ENCODE assay signal across 19 cellular contexts in the genomic region with DNA sequence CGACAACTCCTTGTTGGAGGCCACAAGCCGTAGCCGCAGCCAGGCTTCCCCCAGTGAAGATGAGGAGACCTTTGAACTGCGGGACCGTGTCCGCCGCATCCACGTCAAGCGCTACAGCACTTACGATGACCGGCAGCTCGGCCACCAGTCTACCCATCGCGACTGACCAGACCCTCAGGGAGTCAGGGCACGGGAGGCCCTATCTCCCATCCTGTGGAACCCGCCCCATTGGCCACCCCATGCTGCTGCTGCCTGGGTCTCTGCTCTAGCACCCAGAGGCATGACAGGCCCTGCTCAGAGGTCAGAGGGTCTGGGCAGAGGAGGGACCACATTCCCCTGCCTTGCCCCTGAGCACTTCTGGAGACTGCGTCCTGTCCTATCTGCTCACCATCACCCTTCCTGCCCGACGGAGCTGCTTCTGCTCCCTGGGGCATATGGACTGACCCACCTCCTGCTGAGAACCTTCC. TPM values are rescaled to one million over a fixed set of nuclear protein-coding genes. Genes with fewer than 3 reads are reported as not detected.
"Had no signal": no experiment of that assay in that cellular context is flagged by ENCODE, and none has a peak within 500 bp of the region (broad histone marks: within the 10 kb centered on the region; RNA-seq: fewer than 3 reads in every experiment).

No MANE protein-coding gene starts in this region.

- H3K27me3 ChIP-seq: gastroesophageal sphincter, ovary had no signal

- H3K9me3 Mint-ChIP-seq: activated B cell treated with CpG ODN at 0.5 μM for 24 hours; activated CD4-positive, alpha-beta T cell treated with anti-CD3 and anti-CD28 coated beads, Interleukin-2, amount 10 ng/mL, durations not matched to agents 24 days and 14 days; activated naive CD8-positive, alpha-beta T cell treated with anti-CD3 and anti-CD28 coated beads, Interleukin-2, amount 10 ng/mL, durations not matched to agents 7 days and 5 days; activated T-helper 17 cell treated with anti-CD3 and anti-CD28 coated beads, Interleukin-2, amount 50 U/mL, for 72 hours; stimulated activated naive B cell treated with anti-CD40 and anti-IgM and Interleukin-4, amounts not matched to agents 10 μg/mL and 1 μg/mL and 100 μg/mL, for 72 hours had no signal

- FAIRE-seq: kidney had no signal

- H3K4me3 ChIP-seq: coronary artery, gastroesophageal sphincter, ovary, SK-N-MC, skin epidermis had no signal

- H3K27me3 Mint-ChIP-seq: activated B cell treated with CpG ODN at 0.5 μM for 24 hours; activated CD4-positive, alpha-beta T cell treated with anti-CD3 and anti-CD28 coated beads, Interleukin-2, amount 10 ng/mL, durations not matched to agents 24 days and 14 days; activated naive CD8-positive, alpha-beta T cell treated with anti-CD3 and anti-CD28 coated beads, Interleukin-2, amount 10 ng/mL, durations not matched to agents 7 days and 5 days; activated T-helper 17 cell treated with anti-CD3 and anti-CD28 coated beads, Interleukin-2, amount 50 U/mL, for 72 hours; stimulated activated naive B cell treated with anti-CD40 and anti-IgM and Interleukin-4, amounts not matched to agents 10 μg/mL and 1 μg/mL and 100 μg/mL, for 72 hours had no signal

- H3K9me3 ChIP-seq: gastroesophageal sphincter, ovary had no signal

- H3K27ac Mint-ChIP-seq: activated B cell treated with CpG ODN at 0.5 μM for 24 hours; activated CD4-positive, alpha-beta T cell treated with anti-CD3 and anti-CD28 coated beads, Interleukin-2, amount 10 ng/mL, durations not matched to agents 24 days and 14 days; activated naive CD8-positive, alpha-beta T cell treated with anti-CD3 and anti-CD28 coated beads, Interleukin-2, amount 10 ng/mL, durations not matched to agents 7 days and 5 days; activated T-helper 17 cell treated with anti-CD3 and anti-CD28 coated beads, Interleukin-2, amount 50 U/mL, for 72 hours; stimulated activated naive B cell treated with anti-CD40 and anti-IgM and Interleukin-4, amounts not matched to agents 10 μg/mL and 1 μg/mL and 100 μg/mL, for 72 hours had no signal

- H3K4me1 Mint-ChIP-seq: activated B cell treated with CpG ODN at 0.5 μM for 24 hours; activated CD4-positive, alpha-beta T cell treated with anti-CD3 and anti-CD28 coated beads, Interleukin-2, amount 10 ng/mL, durations not matched to agents 24 days and 14 days; activated naive CD8-positive, alpha-beta T cell treated with anti-CD3 and anti-CD28 coated beads, Interleukin-2, amount 10 ng/mL, durations not matched to agents 7 days and 5 days; activated T-helper 17 cell treated with anti-CD3 and anti-CD28 coated beads, Interleukin-2, amount 50 U/mL, for 72 hours had no signal

- DNase-seq: activated B cell treated with CpG ODN at 0.5 μM for 24 hours; activated CD4-positive, alpha-beta T cell treated with anti-CD3 and anti-CD28 coated beads, Interleukin-2, amount 10 ng/mL, durations not matched to agents 24 days and 14 days; activated naive CD8-positive, alpha-beta T cell treated with anti-CD3 and anti-CD28 coated beads, Interleukin-2, amount 10 ng/mL, durations not matched to agents 7 days and 5 days; aorta; effector CD4-positive, alpha-beta T cell; kidney; ovary; stimulated activated naive B cell treated with anti-CD40 and anti-IgM and Interleukin-4, amounts not matched to agents 10 μg/mL and 1 μg/mL and 100 μg/mL, for 72 hours had no signal

- ATAC-seq: gastroesophageal sphincter; stimulated activated naive B cell treated with anti-CD40 and anti-IgM and Interleukin-4, amounts not matched to agents 10 μg/mL and 1 μg/mL and 100 μg/mL, for 72 hours had no signal

- H3K4me3 Mint-ChIP-seq: activated B cell treated with CpG ODN at 0.5 μM for 24 hours; activated CD4-positive, alpha-beta T cell treated with anti-CD3 and anti-CD28 coated beads, Interleukin-2, amount 10 ng/mL, durations not matched to agents 24 days and 14 days; activated naive CD8-positive, alpha-beta T cell treated with anti-CD3 and anti-CD28 coated beads, Interleukin-2, amount 10 ng/mL, durations not matched to agents 7 days and 5 days; activated T-helper 17 cell treated with anti-CD3 and anti-CD28 coated beads, Interleukin-2, amount 50 U/mL, for 72 hours; stimulated activated naive B cell treated with anti-CD40 and anti-IgM and Interleukin-4, amounts not matched to agents 10 μg/mL and 1 μg/mL and 100 μg/mL, for 72 hours had no signal

- H3K36me3 ChIP-seq: ovary had no signal

- H3K27ac ChIP-seq: gastroesophageal sphincter, SK-N-MC had no signal

RNA-seq across cellular contexts. Expression of a gene that starts 20.5 kb away (rescaled TPM):
- total RNA-seq: activated B cell treated with CpG ODN at 0.5 μM for 24 hours; activated CD4-positive, alpha-beta T cell treated with anti-CD3 and anti-CD28 coated beads, Interleukin-2, amount 10 ng/mL, durations not matched to agents 24 days and 14 days; activated naive CD8-positive, alpha-beta T cell treated with anti-CD3 and anti-CD28 coated beads, Interleukin-2, amount 10 ng/mL, durations not matched to agents 7 days and 5 days; activated T-helper 17 cell treated with anti-CD3 and anti-CD28 coated beads, Interleukin-2, amount 50 U/mL, for 72 hours; aorta; gastroesophageal sphincter; kidney; lower leg skin; mesenteric fat pad; ovary; renal cortical epithelial cell; T-helper 1 cell treated with Interleukin-12 subunit alpha and Interleukin-12 subunit beta and Interleukin-4 antibody, amounts not matched to agents 30 ng/mL and 1 ng/mL, for 36 hours; ureter had no signal
- polyA plus RNA-seq: aorta, neural cell, ovary had no signal
